Comparison of ENCODE assay signal across 1 cellular context in the genomic region with DNA sequence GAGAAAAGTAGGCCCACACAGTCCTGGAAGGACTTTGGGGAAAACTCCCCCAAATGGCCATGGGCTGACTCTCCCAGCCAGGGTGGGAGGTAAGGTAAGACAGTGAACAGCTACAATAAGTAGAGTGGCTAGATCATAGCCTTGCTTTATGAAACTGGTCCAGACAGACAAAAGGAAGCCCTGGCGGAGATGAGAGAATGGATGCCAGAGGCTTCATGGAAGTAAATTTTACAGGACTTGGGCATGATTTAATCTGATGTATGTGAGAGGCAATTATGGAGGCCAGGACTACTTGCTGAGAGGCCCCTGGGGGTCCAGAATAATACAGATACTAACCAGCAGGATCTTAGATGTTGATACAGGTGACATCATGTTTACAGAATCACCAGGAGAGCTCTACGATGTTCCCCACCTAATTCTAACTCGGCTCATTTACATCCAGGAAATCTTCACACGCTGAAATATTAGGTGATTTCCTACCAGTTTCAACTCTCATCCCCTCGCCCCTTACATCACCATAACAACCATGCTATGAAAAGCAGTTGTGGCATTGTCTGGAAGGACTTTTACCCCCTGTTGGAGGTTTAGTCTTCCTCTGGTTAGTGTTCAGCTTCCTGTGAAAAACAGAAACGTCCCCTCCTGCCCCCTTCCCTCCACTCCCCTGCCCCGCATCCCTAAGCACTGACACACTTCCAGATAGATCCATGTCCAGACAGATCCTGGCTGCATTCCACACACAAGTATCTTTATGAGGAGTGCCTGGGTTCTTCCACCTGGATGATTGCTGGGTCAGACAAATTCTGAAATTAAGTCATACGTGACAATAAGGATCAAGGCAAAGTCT.
A peak's percentile ranks its signal among the peaks of the same experiment; 100 is the strongest.
TF ChIP-seq lines count a peak whose summit lies in the region.

No MANE protein-coding gene starts in this region.

TF ChIP-seq in HEK293, 187 proteins besides CTCF, POLR2A, EP300 and RAD21 (continued from another document and continues in another):
- TF ChIP-seq, protein P1, sequence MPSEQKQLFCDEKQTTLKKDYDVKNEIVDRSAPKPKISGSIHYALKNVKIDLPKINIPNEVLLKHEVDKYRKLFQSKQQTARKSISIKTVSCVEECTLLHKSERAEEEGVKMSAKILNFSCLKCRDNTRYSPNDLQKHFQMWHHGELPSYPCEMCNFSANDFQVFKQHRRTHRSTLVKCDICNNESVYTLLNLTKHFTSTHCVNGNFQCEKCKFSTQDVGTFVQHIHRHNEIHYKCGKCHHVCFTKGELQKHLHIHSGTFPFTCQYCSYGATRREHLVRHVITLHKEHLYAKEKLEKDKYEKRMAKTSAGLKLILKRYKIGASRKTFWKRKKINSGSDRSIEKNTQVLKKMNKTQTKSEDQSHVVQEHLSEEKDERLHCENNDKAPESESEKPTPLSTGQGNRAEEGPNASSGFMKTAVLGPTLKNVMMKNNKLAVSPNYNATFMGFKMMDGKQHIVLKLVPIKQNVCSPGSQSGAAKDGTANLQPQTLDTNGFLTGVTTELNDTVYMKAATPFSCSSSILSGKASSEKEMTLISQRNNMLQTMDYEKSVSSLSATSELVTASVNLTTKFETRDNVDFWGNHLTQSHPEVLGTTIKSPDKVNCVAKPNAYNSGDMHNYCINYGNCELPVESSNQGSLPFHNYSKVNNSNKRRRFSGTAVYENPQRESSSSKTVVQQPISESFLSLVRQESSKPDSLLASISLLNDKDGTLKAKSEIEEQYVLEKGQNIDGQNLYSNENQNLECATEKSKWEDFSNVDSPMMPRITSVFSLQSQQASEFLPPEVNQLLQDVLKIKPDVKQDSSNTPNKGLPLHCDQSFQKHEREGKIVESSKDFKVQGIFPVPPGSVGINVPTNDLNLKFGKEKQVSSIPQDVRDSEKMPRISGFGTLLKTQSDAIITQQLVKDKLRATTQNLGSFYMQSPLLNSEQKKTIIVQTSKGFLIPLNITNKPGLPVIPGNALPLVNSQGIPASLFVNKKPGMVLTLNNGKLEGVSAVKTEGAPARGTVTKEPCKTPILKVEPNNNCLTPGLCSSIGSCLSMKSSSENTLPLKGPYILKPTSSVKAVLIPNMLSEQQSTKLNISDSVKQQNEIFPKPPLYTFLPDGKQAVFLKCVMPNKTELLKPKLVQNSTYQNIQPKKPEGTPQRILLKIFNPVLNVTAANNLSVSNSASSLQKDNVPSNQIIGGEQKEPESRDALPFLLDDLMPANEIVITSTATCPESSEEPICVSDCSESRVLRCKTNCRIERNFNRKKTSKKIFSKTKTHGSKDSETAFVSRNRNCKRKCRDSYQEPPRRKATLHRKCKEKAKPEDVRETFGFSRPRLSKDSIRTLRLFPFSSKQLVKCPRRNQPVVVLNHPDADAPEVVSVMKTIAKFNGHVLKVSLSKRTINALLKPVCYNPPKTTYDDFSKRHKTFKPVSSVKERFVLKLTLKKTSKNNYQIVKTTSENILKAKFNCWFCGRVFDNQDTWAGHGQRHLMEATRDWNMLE (tag by site-specific recombination; conservative IDR thresholded peaks at IDR 0.05; ENCODE audit: low read depth) = peak; percentile 44; the same call in 1 of the 2 replicates
- TF ChIP-seq ZNF174 (tag by site-specific recombination; IDR thresholded peaks at IDR 0.05) = no peak
- no peak for TF ChIP-seq SCRT1 (tag by site-specific recombination; IDR thresholded peaks at IDR 0.05; ENCODE audit: borderline replicate concordance)
- TF ChIP-seq, protein P2, sequence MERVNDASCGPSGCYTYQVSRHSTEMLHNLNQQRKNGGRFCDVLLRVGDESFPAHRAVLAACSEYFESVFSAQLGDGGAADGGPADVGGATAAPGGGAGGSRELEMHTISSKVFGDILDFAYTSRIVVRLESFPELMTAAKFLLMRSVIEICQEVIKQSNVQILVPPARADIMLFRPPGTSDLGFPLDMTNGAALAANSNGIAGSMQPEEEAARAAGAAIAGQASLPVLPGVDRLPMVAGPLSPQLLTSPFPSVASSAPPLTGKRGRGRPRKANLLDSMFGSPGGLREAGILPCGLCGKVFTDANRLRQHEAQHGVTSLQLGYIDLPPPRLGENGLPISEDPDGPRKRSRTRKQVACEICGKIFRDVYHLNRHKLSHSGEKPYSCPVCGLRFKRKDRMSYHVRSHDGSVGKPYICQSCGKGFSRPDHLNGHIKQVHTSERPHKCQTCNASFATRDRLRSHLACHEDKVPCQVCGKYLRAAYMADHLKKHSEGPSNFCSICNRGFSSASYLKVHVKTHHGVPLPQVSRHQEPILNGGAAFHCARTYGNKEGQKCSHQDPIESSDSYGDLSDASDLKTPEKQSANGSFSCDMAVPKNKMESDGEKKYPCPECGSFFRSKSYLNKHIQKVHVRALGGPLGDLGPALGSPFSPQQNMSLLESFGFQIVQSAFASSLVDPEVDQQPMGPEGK (tag by site-specific recombination; IDR thresholded peaks at IDR 0.05) = peak; percentile 65
- TF ChIP-seq MEIS1 (CRISPR knock-in tag; IDR thresholded peaks at IDR 0.05; ENCODE audit: borderline replicate concordance) = no peak
- peak; percentile 85 for TF ChIP-seq MYNN (tag by site-specific recombination; IDR thresholded peaks at IDR 0.05; ENCODE audit: borderline replicate concordance)
- TF ChIP-seq ZNF792 (tag by site-specific recombination; IDR thresholded peaks at IDR 0.05) = no peak
- no peak for TF ChIP-seq PRDM1 (tag by site-specific recombination; IDR thresholded peaks at IDR 0.05)
- no peak for TF ChIP-seq ZNF558 (tag by site-specific recombination; IDR thresholded peaks at IDR 0.05)
- TF ChIP-seq, protein P3, sequence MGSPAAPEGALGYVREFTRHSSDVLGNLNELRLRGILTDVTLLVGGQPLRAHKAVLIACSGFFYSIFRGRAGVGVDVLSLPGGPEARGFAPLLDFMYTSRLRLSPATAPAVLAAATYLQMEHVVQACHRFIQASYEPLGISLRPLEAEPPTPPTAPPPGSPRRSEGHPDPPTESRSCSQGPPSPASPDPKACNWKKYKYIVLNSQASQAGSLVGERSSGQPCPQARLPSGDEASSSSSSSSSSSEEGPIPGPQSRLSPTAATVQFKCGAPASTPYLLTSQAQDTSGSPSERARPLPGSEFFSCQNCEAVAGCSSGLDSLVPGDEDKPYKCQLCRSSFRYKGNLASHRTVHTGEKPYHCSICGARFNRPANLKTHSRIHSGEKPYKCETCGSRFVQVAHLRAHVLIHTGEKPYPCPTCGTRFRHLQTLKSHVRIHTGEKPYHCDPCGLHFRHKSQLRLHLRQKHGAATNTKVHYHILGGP (tag by site-specific recombination; IDR thresholded peaks at IDR 0.05) = peak; percentile 6; the same call in 1 of the 2 replicates
- TF ChIP-seq SP7 (tag by site-specific recombination; IDR thresholded peaks at IDR 0.05) = 0 out of 2 replicates have a peak, but pooled peaks have one; percentile 24
- TF ChIP-seq, protein P4, sequence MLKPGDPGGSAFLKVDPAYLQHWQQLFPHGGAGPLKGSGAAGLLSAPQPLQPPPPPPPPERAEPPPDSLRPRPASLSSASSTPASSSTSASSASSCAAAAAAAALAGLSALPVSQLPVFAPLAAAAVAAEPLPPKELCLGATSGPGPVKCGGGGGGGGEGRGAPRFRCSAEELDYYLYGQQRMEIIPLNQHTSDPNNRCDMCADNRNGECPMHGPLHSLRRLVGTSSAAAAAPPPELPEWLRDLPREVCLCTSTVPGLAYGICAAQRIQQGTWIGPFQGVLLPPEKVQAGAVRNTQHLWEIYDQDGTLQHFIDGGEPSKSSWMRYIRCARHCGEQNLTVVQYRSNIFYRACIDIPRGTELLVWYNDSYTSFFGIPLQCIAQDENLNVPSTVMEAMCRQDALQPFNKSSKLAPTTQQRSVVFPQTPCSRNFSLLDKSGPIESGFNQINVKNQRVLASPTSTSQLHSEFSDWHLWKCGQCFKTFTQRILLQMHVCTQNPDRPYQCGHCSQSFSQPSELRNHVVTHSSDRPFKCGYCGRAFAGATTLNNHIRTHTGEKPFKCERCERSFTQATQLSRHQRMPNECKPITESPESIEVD (tag by site-specific recombination; IDR thresholded peaks at IDR 0.05) = peak; percentile 64
- no peak for TF ChIP-seq YY1 (tag by site-specific recombination; IDR thresholded peaks at IDR 0.05)
- TF ChIP-seq, protein P5, sequence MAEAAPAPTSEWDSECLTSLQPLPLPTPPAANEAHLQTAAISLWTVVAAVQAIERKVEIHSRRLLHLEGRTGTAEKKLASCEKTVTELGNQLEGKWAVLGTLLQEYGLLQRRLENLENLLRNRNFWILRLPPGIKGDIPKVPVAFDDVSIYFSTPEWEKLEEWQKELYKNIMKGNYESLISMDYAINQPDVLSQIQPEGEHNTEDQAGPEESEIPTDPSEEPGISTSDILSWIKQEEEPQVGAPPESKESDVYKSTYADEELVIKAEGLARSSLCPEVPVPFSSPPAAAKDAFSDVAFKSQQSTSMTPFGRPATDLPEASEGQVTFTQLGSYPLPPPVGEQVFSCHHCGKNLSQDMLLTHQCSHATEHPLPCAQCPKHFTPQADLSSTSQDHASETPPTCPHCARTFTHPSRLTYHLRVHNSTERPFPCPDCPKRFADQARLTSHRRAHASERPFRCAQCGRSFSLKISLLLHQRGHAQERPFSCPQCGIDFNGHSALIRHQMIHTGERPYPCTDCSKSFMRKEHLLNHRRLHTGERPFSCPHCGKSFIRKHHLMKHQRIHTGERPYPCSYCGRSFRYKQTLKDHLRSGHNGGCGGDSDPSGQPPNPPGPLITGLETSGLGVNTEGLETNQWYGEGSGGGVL (tag by site-specific recombination; IDR thresholded peaks at IDR 0.05) = peak; percentile 40; the same call in 1 of the 2 replicates
- no peak for TF ChIP-seq ZNF404 (tag by site-specific recombination; IDR thresholded peaks at IDR 0.05)
- TF ChIP-seq, protein P6, sequence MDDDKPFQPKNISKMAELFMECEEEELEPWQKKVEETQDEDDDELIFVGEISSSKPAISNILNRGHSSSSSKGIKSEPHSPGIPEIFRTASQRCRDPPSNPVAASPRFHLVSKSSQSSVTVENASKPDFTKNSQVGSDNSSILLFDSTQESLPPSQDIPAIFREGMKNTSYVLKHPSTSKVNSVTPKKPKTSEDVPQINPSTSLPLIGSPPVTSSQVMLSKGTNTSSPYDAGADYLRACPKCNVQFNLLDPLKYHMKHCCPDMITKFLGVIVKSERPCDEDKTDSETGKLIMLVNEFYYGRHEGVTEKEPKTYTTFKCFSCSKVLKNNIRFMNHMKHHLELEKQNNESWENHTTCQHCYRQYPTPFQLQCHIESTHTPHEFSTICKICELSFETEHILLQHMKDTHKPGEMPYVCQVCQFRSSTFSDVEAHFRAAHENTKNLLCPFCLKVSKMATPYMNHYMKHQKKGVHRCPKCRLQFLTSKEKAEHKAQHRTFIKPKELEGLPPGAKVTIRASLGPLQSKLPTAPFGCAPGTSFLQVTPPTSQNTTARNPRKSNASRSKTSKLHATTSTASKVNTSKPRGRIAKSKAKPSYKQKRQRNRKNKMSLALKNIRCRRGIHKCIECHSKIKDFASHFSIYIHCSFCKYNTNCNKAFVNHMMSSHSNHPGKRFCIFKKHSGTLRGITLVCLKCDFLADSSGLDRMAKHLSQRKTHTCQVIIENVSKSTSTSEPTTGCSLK (tag by site-specific recombination; IDR thresholded peaks at IDR 0.05) = no peak
- TF ChIP-seq ZFP69B (tag by site-specific recombination; IDR thresholded peaks at IDR 0.05) = 0 out of 2 replicates have a peak, but pooled peaks have one; percentile 26
- peak; percentile 74 for TF ChIP-seq OSR2 (tag by site-specific recombination; IDR thresholded peaks at IDR 0.05)
- TF ChIP-seq ZNF423 (tag by site-specific recombination; IDR thresholded peaks at IDR 0.05) = peak; percentile 76
- TF ChIP-seq ZNF660 (tag by site-specific recombination; IDR thresholded peaks at IDR 0.05) = peak; percentile 49; the same call in 1 of the 2 replicates
- TF ChIP-seq, protein P7, sequence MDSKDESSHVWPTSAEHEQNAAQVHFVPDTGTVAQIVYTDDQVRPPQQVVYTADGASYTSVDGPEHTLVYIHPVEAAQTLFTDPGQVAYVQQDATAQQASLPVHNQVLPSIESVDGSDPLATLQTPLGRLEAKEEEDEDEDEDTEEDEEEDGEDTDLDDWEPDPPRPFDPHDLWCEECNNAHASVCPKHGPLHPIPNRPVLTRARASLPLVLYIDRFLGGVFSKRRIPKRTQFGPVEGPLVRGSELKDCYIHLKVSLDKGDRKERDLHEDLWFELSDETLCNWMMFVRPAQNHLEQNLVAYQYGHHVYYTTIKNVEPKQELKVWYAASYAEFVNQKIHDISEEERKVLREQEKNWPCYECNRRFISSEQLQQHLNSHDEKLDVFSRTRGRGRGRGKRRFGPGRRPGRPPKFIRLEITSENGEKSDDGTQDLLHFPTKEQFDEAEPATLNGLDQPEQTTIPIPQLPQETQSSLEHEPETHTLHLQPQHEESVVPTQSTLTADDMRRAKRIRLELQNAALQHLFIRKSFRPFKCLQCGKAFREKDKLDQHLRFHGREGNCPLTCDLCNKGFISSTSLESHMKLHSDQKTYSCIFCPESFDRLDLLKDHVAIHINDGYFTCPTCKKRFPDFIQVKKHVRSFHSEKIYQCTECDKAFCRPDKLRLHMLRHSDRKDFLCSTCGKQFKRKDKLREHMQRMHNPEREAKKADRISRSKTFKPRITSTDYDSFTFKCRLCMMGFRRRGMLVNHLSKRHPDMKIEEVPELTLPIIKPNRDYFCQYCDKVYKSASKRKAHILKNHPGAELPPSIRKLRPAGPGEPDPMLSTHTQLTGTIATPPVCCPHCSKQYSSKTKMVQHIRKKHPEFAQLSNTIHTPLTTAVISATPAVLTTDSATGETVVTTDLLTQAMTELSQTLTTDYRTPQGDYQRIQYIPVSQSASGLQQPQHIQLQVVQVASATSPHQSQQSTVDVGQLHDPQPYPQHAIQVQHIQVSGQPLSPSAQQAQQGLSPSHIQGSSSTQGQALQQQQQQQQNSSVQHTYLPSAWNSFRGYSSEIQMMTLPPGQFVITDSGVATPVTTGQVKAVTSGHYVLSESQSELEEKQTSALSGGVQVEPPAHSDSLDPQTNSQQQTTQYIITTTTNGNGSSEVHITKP (tag by site-specific recombination; IDR thresholded peaks at IDR 0.05) = peak; percentile 97
- TF ChIP-seq, protein P8, sequence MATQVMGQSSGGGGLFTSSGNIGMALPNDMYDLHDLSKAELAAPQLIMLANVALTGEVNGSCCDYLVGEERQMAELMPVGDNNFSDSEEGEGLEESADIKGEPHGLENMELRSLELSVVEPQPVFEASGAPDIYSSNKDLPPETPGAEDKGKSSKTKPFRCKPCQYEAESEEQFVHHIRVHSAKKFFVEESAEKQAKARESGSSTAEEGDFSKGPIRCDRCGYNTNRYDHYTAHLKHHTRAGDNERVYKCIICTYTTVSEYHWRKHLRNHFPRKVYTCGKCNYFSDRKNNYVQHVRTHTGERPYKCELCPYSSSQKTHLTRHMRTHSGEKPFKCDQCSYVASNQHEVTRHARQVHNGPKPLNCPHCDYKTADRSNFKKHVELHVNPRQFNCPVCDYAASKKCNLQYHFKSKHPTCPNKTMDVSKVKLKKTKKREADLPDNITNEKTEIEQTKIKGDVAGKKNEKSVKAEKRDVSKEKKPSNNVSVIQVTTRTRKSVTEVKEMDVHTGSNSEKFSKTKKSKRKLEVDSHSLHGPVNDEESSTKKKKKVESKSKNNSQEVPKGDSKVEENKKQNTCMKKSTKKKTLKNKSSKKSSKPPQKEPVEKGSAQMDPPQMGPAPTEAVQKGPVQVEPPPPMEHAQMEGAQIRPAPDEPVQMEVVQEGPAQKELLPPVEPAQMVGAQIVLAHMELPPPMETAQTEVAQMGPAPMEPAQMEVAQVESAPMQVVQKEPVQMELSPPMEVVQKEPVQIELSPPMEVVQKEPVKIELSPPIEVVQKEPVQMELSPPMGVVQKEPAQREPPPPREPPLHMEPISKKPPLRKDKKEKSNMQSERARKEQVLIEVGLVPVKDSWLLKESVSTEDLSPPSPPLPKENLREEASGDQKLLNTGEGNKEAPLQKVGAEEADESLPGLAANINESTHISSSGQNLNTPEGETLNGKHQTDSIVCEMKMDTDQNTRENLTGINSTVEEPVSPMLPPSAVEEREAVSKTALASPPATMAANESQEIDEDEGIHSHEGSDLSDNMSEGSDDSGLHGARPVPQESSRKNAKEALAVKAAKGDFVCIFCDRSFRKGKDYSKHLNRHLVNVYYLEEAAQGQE (tag by site-specific recombination; IDR thresholded peaks at IDR 0.05) = no peak; the same call in 1 of the 2 replicates
- TF ChIP-seq ZXDB (tag by site-specific recombination; IDR thresholded peaks at IDR 0.05) = 0 out of 2 replicates have a peak, but pooled peaks have one; percentile 37
- no peak for TF ChIP-seq ZNF354C (tag by site-specific recombination; IDR thresholded peaks at IDR 0.05; ENCODE audit: borderline replicate concordance, low read depth)
